1 cellular context compared by ENCODE assay signal in genomic region chr2:111708478-111708877, GRCh38.
TF ChIP-seq lines count a peak whose summit lies in the region.

No MANE protein-coding gene starts in this region.

TF ChIP-seq in H1, 55 proteins besides CTCF, POLR2A, EP300 and RAD21 (continued from another document):
- TF ChIP-seq E2F6 (IDR thresholded peaks at IDR 0.05): no peak
